9 cellular contexts compared by ENCODE assay signal in genomic region chr5:16759147-16759800, GRCh38.
DNase-seq lines count a peak whose midpoint lies in the region; ATAC-seq lines count a peak whose summit lies in the region.
"Had no signal": no experiment of that assay in that cellular context is flagged by ENCODE, and none has a peak within 500 bp of the region (broad histone marks: within the 10 kb centered on the region; RNA-seq: fewer than 3 reads in every experiment).

No MANE protein-coding gene starts in this region.

- H3K4me3 Mint-ChIP-seq in stimulated activated effector memory CD8-positive, alpha-beta T cell treated with anti-CD3 and anti-CD28 coated beads, Interleukin-12 subunit alpha, Interleukin-12 subunit beta, amount 100 ng/mL, for 72 hours: no peak overlapping the region

- no peaks in the 10 kb centered on the region for H3K4me1 Mint-ChIP-seq in stimulated activated effector memory CD8-positive, alpha-beta T cell treated with anti-CD3 and anti-CD28 coated beads, Interleukin-12 subunit alpha, Interleukin-12 subunit beta, amount 100 ng/mL, for 72 hours

- DNase-seq in activated T-cell treated with anti-CD3 and anti-CD28 coated beads for 24 hours (ENCODE audit: low read depth) (peak; percentile 2), RPMI8226 (peak; percentile 3), SW480 (ENCODE audit: low spot score) (no peak)
- DNase-seq in activated T-cell treated with anti-CD3 and anti-CD28 coated beads, Interleukin-2, amount 50 U/mL, for 1 hour: no peak
- no peak for DNase-seq in stimulated activated effector memory CD8-positive, alpha-beta T cell treated with anti-CD3 and anti-CD28 coated beads, Interleukin-12 subunit alpha, Interleukin-12 subunit beta, amount 100 ng/mL, for 72 hours (ENCODE audit: low spot score in 2 of 2)
- no peak for DNase-seq in effector CD4-positive, alpha-beta T cell
- DNase-seq in activated CD4-positive, CD25-positive, alpha-beta regulatory T cell (lab: John Stamatoyannopoulos, UW): no peak
- DNase-seq: posterior cingulate gyrus had no signal

- H3K27ac Mint-ChIP-seq in stimulated activated effector memory CD8-positive, alpha-beta T cell treated with anti-CD3 and anti-CD28 coated beads, Interleukin-12 subunit alpha, Interleukin-12 subunit beta, amount 100 ng/mL, for 72 hours: no peak overlapping the region

- no peaks in the 10 kb centered on the region for H3K9me3 Mint-ChIP-seq in stimulated activated effector memory CD8-positive, alpha-beta T cell treated with anti-CD3 and anti-CD28 coated beads, Interleukin-12 subunit alpha, Interleukin-12 subunit beta, amount 100 ng/mL, for 72 hours

- no peaks in the 10 kb centered on the region for H3K36me3 Mint-ChIP-seq in stimulated activated effector memory CD8-positive, alpha-beta T cell treated with anti-CD3 and anti-CD28 coated beads, Interleukin-12 subunit alpha, Interleukin-12 subunit beta, amount 100 ng/mL, for 72 hours

- ATAC-seq in HG02759 (IDR thresholded peaks at IDR 0.05; ENCODE audit: unreplicated experiment): peak; percentile 93
- ATAC-seq in stimulated activated effector memory CD8-positive, alpha-beta T cell treated with anti-CD3 and anti-CD28 coated beads, Interleukin-12 subunit alpha, Interleukin-12 subunit beta, amount 100 ng/mL, for 72 hours: peak; percentile 16

Comparison
In these comparisons a context has a peak if more than half of its experiments do, and no peak if none do; other contexts are left out.
1. DNase-seq: peak in activated T-cell treated with anti-CD3 and anti-CD28 coated beads for 24 hours (single experiment) and RPMI8226 (single experiment); none in activated T-cell treated with anti-CD3 and anti-CD28 coated beads, Interleukin-2, amount 50 U/mL, for 1 hour (single experiment), stimulated activated effector memory CD8-positive, alpha-beta T cell treated with anti-CD3 and anti-CD28 coated beads, Interleukin-12 subunit alpha, Interleukin-12 subunit beta, amount 100 ng/mL, for 72 hours (0 of 2), effector CD4-positive, alpha-beta T cell (single experiment), SW480 (single experiment) and activated CD4-positive, CD25-positive, alpha-beta regulatory T cell (0 of 4).